Comparison of ENCODE assay signal across 10 cellular contexts in the genomic region with DNA sequence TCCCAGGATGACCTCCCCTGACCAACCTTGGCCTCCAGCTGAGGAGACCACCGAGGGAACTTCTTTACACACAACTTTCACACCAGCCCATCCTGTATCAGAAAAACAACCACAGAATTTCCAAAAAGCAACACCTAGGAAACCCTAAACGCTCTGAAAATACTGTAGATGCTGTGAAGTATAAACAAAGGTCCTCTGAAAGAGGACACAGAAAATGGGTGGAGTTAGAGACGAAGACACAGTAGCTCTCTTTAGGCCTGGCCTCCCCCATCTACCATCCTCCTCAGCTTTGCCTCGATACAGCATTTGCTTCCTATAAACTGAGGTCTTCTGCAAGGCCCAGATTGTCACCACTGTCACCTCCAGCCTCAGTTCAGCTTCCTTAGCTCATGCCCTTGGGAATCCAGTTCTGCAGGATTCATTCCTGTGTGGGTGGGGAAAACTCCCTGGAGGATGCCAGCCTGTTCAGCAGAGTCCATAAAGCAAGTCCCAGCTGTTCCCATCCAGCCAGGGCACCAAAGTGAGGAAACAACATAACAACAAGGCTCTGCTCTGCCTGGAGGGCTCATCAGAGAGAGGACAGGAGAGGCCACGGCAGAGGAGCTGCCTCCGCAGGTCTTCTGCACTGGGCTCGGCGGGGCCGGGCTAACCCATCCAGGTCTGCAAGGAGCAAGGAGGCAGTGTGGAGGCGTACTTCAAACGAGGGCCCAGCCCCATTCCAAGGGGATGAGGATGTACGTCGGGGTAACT. TPM values are rescaled to one million over a fixed set of nuclear protein-coding genes. Genes with fewer than 3 reads are reported as not detected.
DNase-seq lines count a peak whose midpoint lies in the region; ATAC-seq, FAIRE-seq and TF ChIP-seq lines count a peak whose summit lies in the region.
"Had no signal": no experiment of that assay in that cellular context is flagged by ENCODE, and none has a peak within 500 bp of the region (broad histone marks: within the 10 kb centered on the region; RNA-seq: fewer than 3 reads in every experiment).

No MANE protein-coding gene starts in this region.

- no TSS peak for BruUV-seq in PC-9 (replicated peaks; lab: Mats Ljungman, UMichigan)

- H4K20me1 ChIP-seq in PC-9 (ENCODE audit: insufficient read depth), result peaks cover 57% of the 10 kb centered on the region
- no peaks in the 10 kb centered on the region for H4K20me1 ChIP-seq in keratinocyte (ENCODE audit: control insufficient read depth, extremely low read depth, insufficient read depth, low read length)

- H3K9me3 Mint-ChIP-seq in stimulated activated memory B cell treated with anti-CD40 and anti-IgM and Interleukin-4, amounts not matched to agents 10 μg/mL and 1 μg/mL and 100 μg/mL, for 72 hours, result no peaks in the 10 kb centered on the region

- TF ChIP-seq POLR2A in GM12892 (IDR thresholded peaks at IDR 0.05; ENCODE audit: low read depth, low read length), result no peak
- TF ChIP-seq POLR2A in H54 (IDR thresholded peaks at IDR 0.05; ENCODE audit: low read depth, low read length), result no peak

- H3K9me3 ChIP-seq in PC-9 (ENCODE audit: insufficient read depth, low read depth), result no peaks in the 10 kb centered on the region
- no peaks in the 10 kb centered on the region for H3K9me3 ChIP-seq in keratinocyte (ENCODE audit: control insufficient read depth, low read depth, low read length)
- H3K9me3 ChIP-seq: psoas muscle had no signal

- H3K9me1 ChIP-seq in keratinocyte (ENCODE audit: control insufficient read depth, extremely low read depth, insufficient read depth, low read length), result no peaks in the 10 kb centered on the region

- dilution Hi-C loops in keratinocyte (cut with MboI; ENCODE audit: extremely low pct_ligation_motif_present, low sequenced_read_pairs), result no loop called here

- intact Hi-C loops in PC-9 (cut with micrococcal nuclease; ENCODE audit: unreplicated experiment), result loop anchor here (2.0 kb wide), 2 partner anchors 15 to 37 kb away; partner anchors contain the start of gene PIK3C2B

- no peaks in the 10 kb centered on the region for H3K9me2 ChIP-seq in PC-9 (ENCODE audit: insufficient read depth)

- DNase-seq in GM12892 (ENCODE audit: insufficient read length) (no peak), PC-9 (peak; percentile 73 to 74), keratinocyte (ENCODE audit: low read depth, low spot score) (no peak), Ammon's horn (ENCODE audit: low spot score) (no peak), H54 (ENCODE audit: insufficient read length, low spot score) (no peak)
- DNase-seq: activated CD4-positive, alpha-beta T cell treated with anti-CD3 and anti-CD28 coated beads, Interleukin-2, amount 50 U/mL, for 48 hours; KG1; psoas muscle had no signal

- TF ChIP-seq CTCF in PC-9 (conservative IDR thresholded peaks at IDR 0.05) (no peak), keratinocyte (optimal IDR thresholded peaks at IDR 0.05 in 1 of 3, IDR thresholded peaks at IDR 0.05 in 1 of 3, conservative IDR thresholded peaks at IDR 0.05 in 1 of 3; ENCODE audit: extremely low read depth in 1 of 3, insufficient read depth in 2 of 3, low read length in 3 of 3) (no peak)

- POLR2A ChIA-PET in PC-9 (lab: Charles Lee; ENCODE audit: unreplicated experiment), result interaction anchor here (0.6 to 0.9 kb wide), 6 partner anchors 20 to 328 kb away, joined by 3 to 7 read pairs (median 3); no protein-coding TSS in a partner anchor

- CTCF ChIA-PET in PC-9 (lab: Charles Lee), result interaction anchor here (0.7 to 1.2 kb wide), 4 partner anchors 24 to 327 kb away, joined by 3 to 4 read pairs (median 3); no protein-coding TSS in a partner anchor

- H3K36me3 ChIP-seq in PC-9 (ENCODE audit: low read depth), result peaks cover 5% of the 10 kb centered on the region; the same call in 1 of the 2 replicates
- H3K36me3 ChIP-seq in keratinocyte (ENCODE audit: control insufficient read depth in 2 of 2, extremely low read depth in 1 of 2, insufficient read depth in 2 of 2, low read length in 2 of 2), result no peaks in the 10 kb centered on the region

- H3K4me1 Mint-ChIP-seq in stimulated activated memory B cell treated with anti-CD40 and anti-IgM and Interleukin-4, amounts not matched to agents 10 μg/mL and 1 μg/mL and 100 μg/mL, for 72 hours, result peaks cover 99% of the 10 kb centered on the region

- no peak overlapping the region for H3K9ac ChIP-seq in keratinocyte (ENCODE audit: control insufficient read depth, extremely low read depth, insufficient read depth, low read length)

- peak overlapping the region; percentile 98 for H3K27ac Mint-ChIP-seq in stimulated activated memory B cell treated with anti-CD40 and anti-IgM and Interleukin-4, amounts not matched to agents 10 μg/mL and 1 μg/mL and 100 μg/mL, for 72 hours

- peak overlapping the region; percentile 11 for H3K4me3 Mint-ChIP-seq in stimulated activated memory B cell treated with anti-CD40 and anti-IgM and Interleukin-4, amounts not matched to agents 10 μg/mL and 1 μg/mL and 100 μg/mL, for 72 hours

- no peaks in the 10 kb centered on the region for H3K27me3 ChIP-seq in PC-9 (ENCODE audit: insufficient read depth, low read depth)
- no peaks in the 10 kb centered on the region for H3K27me3 ChIP-seq in keratinocyte (ENCODE audit: control insufficient read depth, extremely low read depth, insufficient read depth, low read length)

- H3K4me3 ChIP-seq in PC-9, result no peak overlapping the region
- no peak overlapping the region for H3K4me3 ChIP-seq in keratinocyte (ENCODE audit: control insufficient read depth in 2 of 3, extremely low read depth in 1 of 3, insufficient read depth in 2 of 3, low read depth in 1 of 3, low read length in 3 of 3)
- H3K4me3 ChIP-seq: psoas muscle had no signal

- ATAC-seq in stimulated activated memory B cell treated with anti-CD40 and anti-IgM and Interleukin-4, amounts not matched to agents 10 μg/mL and 1 μg/mL and 100 μg/mL, for 72 hours, result no peak
- no peak for ATAC-seq in HG03097 (IDR thresholded peaks at IDR 0.05; ENCODE audit: low FRiP score, unreplicated experiment)
- ATAC-seq: psoas muscle had no signal

- H3K4me1 ChIP-seq in PC-9 (replicated peaks; ENCODE audit: insufficient read depth), result peaks cover 56% of the 10 kb centered on the region
- H3K4me1 ChIP-seq in keratinocyte (ENCODE audit: control insufficient read depth, extremely low read depth, insufficient read depth, low read length), result peaks cover 14% of the 10 kb centered on the region

- H3K4me2 ChIP-seq in PC-9, result peak overlapping the region; percentile 55
- H3K4me2 ChIP-seq in keratinocyte (ENCODE audit: control insufficient read depth, extremely low read depth, insufficient read depth, low read depth, low read length), result peak overlapping the region; percentile 37

- peak; percentile 24 for FAIRE-seq in GM12892 (lab: Jason Lieb, UNC)
- FAIRE-seq in keratinocyte (lab: Jason Lieb, UNC), result peak; percentile 46
- FAIRE-seq in H54 (lab: Jason Lieb, UNC), result no peak

- peaks cover 11% of the 10 kb centered on the region for H3K36me3 Mint-ChIP-seq in stimulated activated memory B cell treated with anti-CD40 and anti-IgM and Interleukin-4, amounts not matched to agents 10 μg/mL and 1 μg/mL and 100 μg/mL, for 72 hours

- 0 out of 2 replicates have a peak overlapping the region, but pooled peaks have one; percentile 9 for H3K27ac ChIP-seq in PC-9
- no peak overlapping the region for H3K27ac ChIP-seq in keratinocyte (ENCODE audit: control insufficient read depth, insufficient read depth, low read length)
- H3K27ac ChIP-seq: psoas muscle had no signal

- no peaks in the 10 kb centered on the region for H3K27me3 Mint-ChIP-seq in stimulated activated memory B cell treated with anti-CD40 and anti-IgM and Interleukin-4, amounts not matched to agents 10 μg/mL and 1 μg/mL and 100 μg/mL, for 72 hours

- no peak overlapping the region for H2AFZ ChIP-seq in PC-9
- no peak overlapping the region for H2AFZ ChIP-seq in keratinocyte (ENCODE audit: control insufficient read depth, low read length)

- H3F3A ChIP-seq in PC-9 (ENCODE audit: insufficient read depth, low read depth), result peaks cover 5% of the 10 kb centered on the region; the same call in 1 of the 2 replicates

- H3K79me2 ChIP-seq in PC-9 (ENCODE audit: low read depth), result peaks cover 98% of the 10 kb centered on the region
- H3K79me2 ChIP-seq in keratinocyte (ENCODE audit: control insufficient read depth, insufficient read depth, low read length), result no peaks in the 10 kb centered on the region

RNA-seq across cellular contexts. Expression of gene PIK3C2B, which starts 15.0 kb away (rescaled TPM):
- polyA plus RNA-seq in GM12892 (2012; ENCODE audit: missing spikeins), result 12.0 TPM
- 51.6 and 52.4 TPM in 2 replicates for total RNA-seq in PC-9 (2021)
- polyA plus RNA-seq in keratinocyte, result 5.4 to 11.2 TPM (median 6.3 TPM) in 3 replicates
- 7.3 TPM for polyA plus RNA-seq in keratinocyte (2011; ENCODE audit: low read depth)
- 4.2 and 5.1 TPM in 2 replicates for polyA plus RNA-seq in keratinocyte (2011; cell fraction: cytosol; rRNA removed)
- polyA plus RNA-seq in keratinocyte (2011; cell fraction: nucleus; rRNA removed), result 15.4 and 17.4 TPM in 2 replicates
- 4.6 and 8.5 TPM in 2 replicates for polyA plus RNA-seq in keratinocyte (2012; ENCODE audit: low replicate concordance)
- polyA minus RNA-seq in keratinocyte, result 15.1 to 30.8 TPM (median 26.3 TPM) in 3 replicates
- 23.6 TPM for polyA minus RNA-seq in keratinocyte (2011; cell fraction: cytosol; rRNA and poly(A)+ RNA removed)
- polyA minus RNA-seq in keratinocyte (2011; cell fraction: nucleus; rRNA and poly(A)+ RNA removed), result 21.5 and 25.7 TPM in 2 replicates

RNA-seq across cellular contexts. Expression of gene MDM4, which starts 36.6 kb away (rescaled TPM):
- polyA plus RNA-seq in GM12892 (2012; ENCODE audit: missing spikeins), result 37.1 TPM
- 69.2 and 82.6 TPM in 2 replicates for total RNA-seq in PC-9 (2021)
- 6.8 to 17.8 TPM (median 8.6 TPM) in 3 replicates for polyA plus RNA-seq in keratinocyte
- 36.9 TPM for polyA plus RNA-seq in keratinocyte (2011; ENCODE audit: low read depth)
- polyA plus RNA-seq in keratinocyte (2011; cell fraction: cytosol; rRNA removed), result 1.9 and 3.5 TPM in 2 replicates
- polyA plus RNA-seq in keratinocyte (2011; cell fraction: nucleus; rRNA removed), result 26.4 and 30.8 TPM in 2 replicates
- polyA plus RNA-seq in keratinocyte (2012; ENCODE audit: low replicate concordance), result 4.5 and 12.7 TPM in 2 replicates
- 20.8 to 68.3 TPM (median 32.4 TPM) in 3 replicates for polyA minus RNA-seq in keratinocyte
- 4.8 TPM for polyA minus RNA-seq in keratinocyte (2011; cell fraction: cytosol; rRNA and poly(A)+ RNA removed)
- polyA minus RNA-seq in keratinocyte (2011; cell fraction: nucleus; rRNA and poly(A)+ RNA removed), result 43.8 and 78.3 TPM in 2 replicates

Comparison
In these comparisons a context has a peak if more than half of its experiments do, and no peak if none do; other contexts are left out.
1. DNase-seq: peak in PC-9 (2 of 2); none in GM12892 (single experiment), keratinocyte (single experiment), Ammon's horn (single experiment) and H54 (single experiment).